ENCODE assay signal across 10 cellular contexts in genomic region chr19:19597809-19598306, GRCh38. TPM values are rescaled to one million over a fixed set of nuclear protein-coding genes. Genes with fewer than 3 reads are reported as not detected.
A peak's percentile ranks its signal among the peaks of the same experiment; 100 is the strongest.
DNase-seq lines count a peak whose midpoint lies in the region; ATAC-seq and TF ChIP-seq lines count a peak whose summit lies in the region.
"Had no signal": no experiment of that assay in that cellular context is flagged by ENCODE, and none has a peak within 500 bp of the region (broad histone marks: within the 10 kb centered on the region; RNA-seq: fewer than 3 reads in every experiment).

No MANE protein-coding gene starts in this region.

- DNase-seq in DND-41 = no peak
- peak in 2 of 3 donors; percentile 54 to 73 for DNase-seq in Peyer's patch
- peak; percentile 93 for DNase-seq in central memory CD4-positive, alpha-beta T cell
- no peak for DNase-seq in AG20443 (ENCODE audit: low spot score)
- no peak for DNase-seq in Right ventricle myocardium superior
- no peak for DNase-seq in MM.1S
- DNase-seq in uterus = no peak
- DNase-seq: DMS153 had no signal

- H3K9ac ChIP-seq in DND-41 (ENCODE audit: low read depth, low read length) (no peak overlapping the region), MM.1S (ENCODE audit: low read length) (no peak overlapping the region)

- no peak for TF ChIP-seq POLR2A in Peyer's patch (IDR thresholded peaks at IDR 0.05)
- TF ChIP-seq POLR2A in uterus (IDR thresholded peaks at IDR 0.05) = no peak

- H3F3A ChIP-seq in MM.1S (ENCODE audit: insufficient read depth, low read length) = no peaks in the 10 kb centered on the region

- TF ChIP-seq CTCF in DND-41 (IDR thresholded peaks at IDR 0.05; ENCODE audit: borderline replicate concordance, extremely low read depth, low read length, poor library complexity, severe bottlenecking) (no peak), Peyer's patch (IDR thresholded peaks at IDR 0.05) (no peak), MM.1S (IDR thresholded peaks at IDR 0.05; ENCODE audit: low read length) (no peak), uterus (IDR thresholded peaks at IDR 0.05) (no peak)

- H3K36me3 ChIP-seq in DND-41 (ENCODE audit: insufficient read depth, low read length) (peaks cover 23% of the 10 kb centered on the region), Peyer's patch (no peaks in the 10 kb centered on the region), MM.1S (replicated peaks; ENCODE audit: insufficient read depth, low read length) (no peaks in the 10 kb centered on the region), uterus (no peaks in the 10 kb centered on the region)

- H3K27ac ChIP-seq in DND-41 (ENCODE audit: low read length) (0 out of 2 replicates have a peak overlapping the region, but pooled peaks have one; percentile 20), Peyer's patch (peak overlapping the region; percentile 72 to 87 (median 81)), MM.1S (ENCODE audit: low read length) (no peak overlapping the region), uterus (no peak overlapping the region)
- H3K27ac ChIP-seq: SK-N-MC had no signal

- H3K79me2 ChIP-seq in DND-41 (ENCODE audit: insufficient read depth, low read length) (no peaks in the 10 kb centered on the region), MM.1S (ENCODE audit: low read length) (no peaks in the 10 kb centered on the region)

- no peaks in the 10 kb centered on the region for H3K9me2 ChIP-seq in MM.1S (replicated peaks; ENCODE audit: insufficient read depth, low read length)

- H4K20me1 ChIP-seq in DND-41 (ENCODE audit: insufficient read depth, low read length) (no peaks in the 10 kb centered on the region), MM.1S (ENCODE audit: insufficient read depth, low read length) (no peaks in the 10 kb centered on the region)

- H3K9me3 ChIP-seq in DND-41 (ENCODE audit: insufficient read depth, low read length, severe bottlenecking) (no peaks in the 10 kb centered on the region), Peyer's patch (no peaks in the 10 kb centered on the region), MM.1S (replicated peaks; ENCODE audit: insufficient read depth, low read length) (no peaks in the 10 kb centered on the region), uterus (no peaks in the 10 kb centered on the region)

- ATAC-seq in DND-41 (ENCODE audit: insufficient read depth, low read depth) = no peak
- peak; percentile 56 for ATAC-seq in GM21576 (IDR thresholded peaks at IDR 0.05; ENCODE audit: unreplicated experiment)
- ATAC-seq in Right ventricle myocardium superior (ENCODE audit: poor library complexity) = no peak

- H3K4me3 ChIP-seq in DND-41 (ENCODE audit: low read depth in 1 of 2, low read length in 2 of 2) = no peak overlapping the region
- no peak overlapping the region for H3K4me3 ChIP-seq in Peyer's patch
- no peak overlapping the region for H3K4me3 ChIP-seq in MM.1S (ENCODE audit: low read length)
- H3K4me3 ChIP-seq in uterus = no peak overlapping the region
- H3K4me3 ChIP-seq: SK-N-MC had no signal

- H2AFZ ChIP-seq in DND-41 (ENCODE audit: low read depth, low read length) = no peak overlapping the region
- no peak overlapping the region for H2AFZ ChIP-seq in MM.1S (ENCODE audit: low read length)

- H3K4me2 ChIP-seq in DND-41 (ENCODE audit: insufficient read depth, low read length) (no peak overlapping the region), MM.1S (ENCODE audit: low read depth, low read length) (no peak overlapping the region)

- no peaks in the 10 kb centered on the region for H3K4me1 ChIP-seq in DND-41 (ENCODE audit: insufficient read depth, low read length)
- H3K4me1 ChIP-seq in Peyer's patch = peaks cover 0 to 14% (median 4%) of the 10 kb centered on the region in 4 donors
- H3K4me1 ChIP-seq in MM.1S (ENCODE audit: low read length) = 0 out of 2 replicates have a peak, but pooled peaks cover 8% of the 10 kb centered on the region
- no peaks in the 10 kb centered on the region for H3K4me1 ChIP-seq in uterus

- intact Hi-C loops in Right ventricle myocardium superior (cut with DNase I) = no loop called here
- intact Hi-C loops in uterus (cut with DNase I; ENCODE audit: low total_unique reads) = no loop called here

- no peaks in the 10 kb centered on the region for H3K27me3 ChIP-seq in DND-41 (ENCODE audit: insufficient read depth, low read length, poor library complexity)
- H3K27me3 ChIP-seq in Peyer's patch = no peaks in the 10 kb centered on the region
- no peaks in the 10 kb centered on the region; the same call in 1 of the 2 replicates for H3K27me3 ChIP-seq in MM.1S (replicated peaks; ENCODE audit: insufficient read depth, low read length)
- no peaks in the 10 kb centered on the region for H3K27me3 ChIP-seq in uterus

RNA-seq across cellular contexts. Expression of gene PBX4, which starts 20.6 kb away (rescaled TPM):
- total RNA-seq in Peyer's patch (10 to 100 TPM in 3 of 4 donors, 1 to 10 TPM in 1; 6.8 to 23.1 (median 14.1) TPM), Right ventricle myocardium superior (not detected), uterus (1 to 10 TPM in 3 of 4 donors, not detected in 1; 1.3 to 2.8 (median 1.6) TPM)

RNA-seq across cellular contexts. Expression of gene LPAR2, which starts 30.2 kb away (rescaled TPM):
- total RNA-seq in Peyer's patch (10 to 100 TPM; 14.9 to 44.2 (median 34.6) TPM), Right ventricle myocardium superior (1.7 TPM), uterus (1 to 10 TPM in 2 of 4 donors, under 1 TPM in 1, not detected in 1; 0.59 to 5.5 (median 3.8) TPM)

RNA-seq across cellular contexts. Expression of gene GMIP, which starts 45.6 kb away (rescaled TPM):
- 10 to 100 TPM; 28.0 to 66.8 (median 42.8) TPM for total RNA-seq in Peyer's patch
- 3.0 TPM for total RNA-seq in Right ventricle myocardium superior
- 10 to 100 TPM in 1 of 4 donors, 1 to 10 TPM in 3; 5.6 to 10.8 (median 8.2) TPM for total RNA-seq in uterus

RNA-seq across cellular contexts. Expression of gene CILP2, which starts 59.8 kb away (rescaled TPM):
- total RNA-seq in Peyer's patch (not detected), Right ventricle myocardium superior (0.40 TPM), uterus (1 to 10 TPM in 1 of 4 donors, under 1 TPM in 1, not detected in 2; 0.15 to 1.2 TPM)

Comparison
In these comparisons a context has a peak if more than half of its experiments do, and no peak if none do; other contexts are left out.
1. DNase-seq: peak in Peyer's patch (2 of 3) and central memory CD4-positive, alpha-beta T cell (single experiment); none in DND-41 (single experiment), AG20443 (single experiment), Right ventricle myocardium superior (single experiment), MM.1S (single experiment) and uterus (0 of 2).
2. H3K27ac ChIP-seq: peak in DND-41 (single experiment) and Peyer's patch (4 of 4); none in MM.1S (single experiment) and uterus (0 of 2).